ENCODE assay signal across 1 cellular context in the genomic region with DNA sequence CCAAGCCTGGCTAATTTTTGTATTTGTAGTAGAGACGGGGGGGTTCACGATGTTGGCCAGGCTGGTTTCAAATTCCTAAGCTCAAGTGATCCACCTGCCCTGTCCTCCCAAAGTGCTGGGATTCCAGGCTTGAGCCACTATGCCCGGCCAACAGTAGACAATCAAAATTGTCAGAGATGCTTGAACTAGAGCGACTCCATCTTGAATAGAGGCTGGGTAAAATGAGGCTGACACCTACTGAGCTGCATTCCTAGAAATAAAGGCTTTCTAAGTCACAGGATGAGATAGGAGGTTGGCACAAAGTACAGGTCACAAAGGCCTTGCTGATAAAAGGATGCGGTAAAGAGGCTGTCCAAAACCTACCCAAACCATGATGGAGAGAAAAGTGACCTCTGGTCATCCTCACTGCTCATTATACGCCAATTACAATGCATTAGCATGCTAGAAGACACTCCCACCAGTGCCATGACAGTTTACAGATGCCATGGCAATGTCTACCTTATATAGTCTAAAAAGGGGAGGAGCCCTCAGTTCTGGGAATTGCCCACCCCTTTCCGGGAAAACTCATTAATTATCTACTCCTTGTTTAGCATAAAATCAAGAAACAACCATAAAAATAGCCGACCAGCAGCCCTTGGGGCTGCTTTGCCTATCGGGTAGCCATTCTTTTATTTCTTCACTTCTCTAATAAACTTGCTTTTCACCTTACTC.
TF ChIP-seq lines count a peak whose summit lies in the region.

No MANE protein-coding gene starts in this region.

TF ChIP-seq in WTC11, 78 proteins besides CTCF, POLR2A, EP300 and RAD21 (continued from another document):
- TF ChIP-seq, protein P1, sequence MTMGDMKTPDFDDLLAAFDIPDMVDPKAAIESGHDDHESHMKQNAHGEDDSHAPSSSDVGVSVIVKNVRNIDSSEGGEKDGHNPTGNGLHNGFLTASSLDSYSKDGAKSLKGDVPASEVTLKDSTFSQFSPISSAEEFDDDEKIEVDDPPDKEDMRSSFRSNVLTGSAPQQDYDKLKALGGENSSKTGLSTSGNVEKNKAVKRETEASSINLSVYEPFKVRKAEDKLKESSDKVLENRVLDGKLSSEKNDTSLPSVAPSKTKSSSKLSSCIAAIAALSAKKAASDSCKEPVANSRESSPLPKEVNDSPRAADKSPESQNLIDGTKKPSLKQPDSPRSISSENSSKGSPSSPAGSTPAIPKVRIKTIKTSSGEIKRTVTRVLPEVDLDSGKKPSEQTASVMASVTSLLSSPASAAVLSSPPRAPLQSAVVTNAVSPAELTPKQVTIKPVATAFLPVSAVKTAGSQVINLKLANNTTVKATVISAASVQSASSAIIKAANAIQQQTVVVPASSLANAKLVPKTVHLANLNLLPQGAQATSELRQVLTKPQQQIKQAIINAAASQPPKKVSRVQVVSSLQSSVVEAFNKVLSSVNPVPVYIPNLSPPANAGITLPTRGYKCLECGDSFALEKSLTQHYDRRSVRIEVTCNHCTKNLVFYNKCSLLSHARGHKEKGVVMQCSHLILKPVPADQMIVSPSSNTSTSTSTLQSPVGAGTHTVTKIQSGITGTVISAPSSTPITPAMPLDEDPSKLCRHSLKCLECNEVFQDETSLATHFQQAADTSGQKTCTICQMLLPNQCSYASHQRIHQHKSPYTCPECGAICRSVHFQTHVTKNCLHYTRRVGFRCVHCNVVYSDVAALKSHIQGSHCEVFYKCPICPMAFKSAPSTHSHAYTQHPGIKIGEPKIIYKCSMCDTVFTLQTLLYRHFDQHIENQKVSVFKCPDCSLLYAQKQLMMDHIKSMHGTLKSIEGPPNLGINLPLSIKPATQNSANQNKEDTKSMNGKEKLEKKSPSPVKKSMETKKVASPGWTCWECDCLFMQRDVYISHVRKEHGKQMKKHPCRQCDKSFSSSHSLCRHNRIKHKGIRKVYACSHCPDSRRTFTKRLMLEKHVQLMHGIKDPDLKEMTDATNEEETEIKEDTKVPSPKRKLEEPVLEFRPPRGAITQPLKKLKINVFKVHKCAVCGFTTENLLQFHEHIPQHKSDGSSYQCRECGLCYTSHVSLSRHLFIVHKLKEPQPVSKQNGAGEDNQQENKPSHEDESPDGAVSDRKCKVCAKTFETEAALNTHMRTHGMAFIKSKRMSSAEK (CRISPR knock-in tag; IDR thresholded peaks at IDR 0.05; ENCODE audit: borderline replicate concordance): no peak
- TF ChIP-seq KAT7 (CRISPR knock-in tag; IDR thresholded peaks at IDR 0.05; ENCODE audit: borderline replicate concordance) (no peak), ZBTB21 (CRISPR knock-in tag; IDR thresholded peaks at IDR 0.05; ENCODE audit: borderline replicate concordance) (no peak), ZNF317 (CRISPR knock-in tag; IDR thresholded peaks at IDR 0.05; ENCODE audit: borderline replicate concordance, low read depth) (no peak)
- TF ChIP-seq, protein P2, sequence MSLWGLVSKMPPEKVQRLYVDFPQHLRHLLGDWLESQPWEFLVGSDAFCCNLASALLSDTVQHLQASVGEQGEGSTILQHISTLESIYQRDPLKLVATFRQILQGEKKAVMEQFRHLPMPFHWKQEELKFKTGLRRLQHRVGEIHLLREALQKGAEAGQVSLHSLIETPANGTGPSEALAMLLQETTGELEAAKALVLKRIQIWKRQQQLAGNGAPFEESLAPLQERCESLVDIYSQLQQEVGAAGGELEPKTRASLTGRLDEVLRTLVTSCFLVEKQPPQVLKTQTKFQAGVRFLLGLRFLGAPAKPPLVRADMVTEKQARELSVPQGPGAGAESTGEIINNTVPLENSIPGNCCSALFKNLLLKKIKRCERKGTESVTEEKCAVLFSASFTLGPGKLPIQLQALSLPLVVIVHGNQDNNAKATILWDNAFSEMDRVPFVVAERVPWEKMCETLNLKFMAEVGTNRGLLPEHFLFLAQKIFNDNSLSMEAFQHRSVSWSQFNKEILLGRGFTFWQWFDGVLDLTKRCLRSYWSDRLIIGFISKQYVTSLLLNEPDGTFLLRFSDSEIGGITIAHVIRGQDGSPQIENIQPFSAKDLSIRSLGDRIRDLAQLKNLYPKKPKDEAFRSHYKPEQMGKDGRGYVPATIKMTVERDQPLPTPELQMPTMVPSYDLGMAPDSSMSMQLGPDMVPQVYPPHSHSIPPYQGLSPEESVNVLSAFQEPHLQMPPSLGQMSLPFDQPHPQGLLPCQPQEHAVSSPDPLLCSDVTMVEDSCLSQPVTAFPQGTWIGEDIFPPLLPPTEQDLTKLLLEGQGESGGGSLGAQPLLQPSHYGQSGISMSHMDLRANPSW (CRISPR knock-in tag; conservative IDR thresholded peaks at IDR 0.05; ENCODE audit: low read depth): no peak
- TF ChIP-seq, protein P3, sequence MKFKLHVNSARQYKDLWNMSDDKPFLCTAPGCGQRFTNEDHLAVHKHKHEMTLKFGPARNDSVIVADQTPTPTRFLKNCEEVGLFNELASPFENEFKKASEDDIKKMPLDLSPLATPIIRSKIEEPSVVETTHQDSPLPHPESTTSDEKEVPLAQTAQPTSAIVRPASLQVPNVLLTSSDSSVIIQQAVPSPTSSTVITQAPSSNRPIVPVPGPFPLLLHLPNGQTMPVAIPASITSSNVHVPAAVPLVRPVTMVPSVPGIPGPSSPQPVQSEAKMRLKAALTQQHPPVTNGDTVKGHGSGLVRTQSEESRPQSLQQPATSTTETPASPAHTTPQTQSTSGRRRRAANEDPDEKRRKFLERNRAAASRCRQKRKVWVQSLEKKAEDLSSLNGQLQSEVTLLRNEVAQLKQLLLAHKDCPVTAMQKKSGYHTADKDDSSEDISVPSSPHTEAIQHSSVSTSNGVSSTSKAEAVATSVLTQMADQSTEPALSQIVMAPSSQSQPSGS (CRISPR knock-in tag; IDR thresholded peaks at IDR 0.05; ENCODE audit: borderline replicate concordance, low read depth): no peak
